33 cellular contexts compared by ENCODE assay signal in genomic region chr2:219607931-219608330, GRCh38. TPM values are rescaled to one million over a fixed set of nuclear protein-coding genes. Genes with fewer than 3 reads are reported as not detected.
"Had no signal": no experiment of that assay in that cellular context is flagged by ENCODE, and none has a peak within 500 bp of the region (broad histone marks: within the 10 kb centered on the region; RNA-seq: fewer than 3 reads in every experiment).

No MANE protein-coding gene starts in this region.

- H3K27me3 Mint-ChIP-seq: activated CD4-positive, alpha-beta memory T cell treated with anti-CD3 and anti-CD28 coated beads for 36 hours; activated CD4-positive, alpha-beta T cell treated with anti-CD3 and anti-CD28 coated beads for 36 hours; activated CD4-positive, alpha-beta T cell treated with anti-CD3 and anti-CD28 coated beads, Interleukin-2, amount 10 ng/mL, durations not matched to agents 24 days and 14 days; activated CD8-positive, alpha-beta memory T cell treated with anti-CD3 and anti-CD28 coated beads, Interleukin-2, amount 10 ng/mL, durations not matched to agents 7 days and 5 days; activated naive CD4-positive, alpha-beta T cell treated with anti-CD3 and anti-CD28 coated beads, Interleukin-2, amount 50 U/mL, for 24 hours; activated naive CD8-positive, alpha-beta T cell treated with anti-CD3 and anti-CD28 coated beads, Interleukin-2, amount 10 ng/mL, durations not matched to agents 7 days and 5 days; effector memory CD8-positive, alpha-beta T cell had no signal

- ATAC-seq: activated CD4-positive, alpha-beta T cell treated with anti-CD3 and anti-CD28 coated beads for 36 hours; activated CD8-positive, alpha-beta memory T cell treated with anti-CD3 and anti-CD28 coated beads, Interleukin-2, amount 10 ng/mL, durations not matched to agents 7 days and 5 days; activated CD8-positive, alpha-beta T cell treated with anti-CD3 and anti-CD28 coated beads, Interleukin-2, amount 10 ng/mL, durations not matched to agents 7 days and 5 days; effector memory CD8-positive, alpha-beta T cell; gastroesophageal sphincter had no signal

- DNase-seq: activated CD4-positive, alpha-beta memory T cell treated with anti-CD3 and anti-CD28 coated beads for 36 hours; activated CD4-positive, alpha-beta T cell treated with anti-CD3 and anti-CD28 coated beads for 36 hours; activated CD4-positive, alpha-beta T cell treated with anti-CD3 and anti-CD28 coated beads, Interleukin-2, amount 10 ng/mL, durations not matched to agents 24 days and 14 days; activated CD4-positive, CD25-positive, alpha-beta regulatory T cell; activated CD4-positive, CD25-positive, alpha-beta regulatory T cell treated with anti-CD3 and anti-CD28 coated beads, Interleukin-2, amount 50 U/mL, for 72 hours; activated CD8-positive, alpha-beta memory T cell treated with anti-CD3 and anti-CD28 coated beads, Interleukin-2, amount 10 ng/mL, durations not matched to agents 7 days and 5 days; activated CD8-positive, alpha-beta memory T cell treated with anti-CD3 and anti-CD28 coated beads, Interleukin-2, amount 50 U/mL, for 4 hours; activated CD8-positive, alpha-beta T cell treated with anti-CD3 and anti-CD28 coated beads, Interleukin-2, amount 10 ng/mL, durations not matched to agents 7 days and 5 days; activated effector memory CD4-positive, alpha-beta T cell treated with anti-CD3 and anti-CD28 coated beads, Interleukin-2, amount 50 U/mL, for 16 hours; activated naive CD4-positive, alpha-beta T cell treated with anti-CD3 and anti-CD28 coated beads for 36 hours; activated naive CD8-positive, alpha-beta T cell treated with anti-CD3 and anti-CD28 coated beads, Interleukin-2, amount 10 ng/mL, durations not matched to agents 7 days and 5 days; activated T-cell treated with anti-CD3 and anti-CD28 coated beads, Interleukin-2, amount 50 U/mL, for 1 hour; activated T-cell treated with anti-CD3 and anti-CD28 coated beads, Interleukin-2, amount 50 U/mL, for 48 hours; central memory CD4-positive, alpha-beta T cell; dermis blood vessel endothelial cell; effector CD4-positive, alpha-beta T cell; effector memory CD8-positive, alpha-beta T cell; erythroblast; esophagus squamous epithelium; foreskin melanocyte; T-helper 2 cell had no signal

- H3K36me3 ChIP-seq: breast epithelium, cardiac muscle cell had no signal

- H3K27me3 ChIP-seq: ascending aorta, breast epithelium, cardiac muscle cell, esophagus squamous epithelium, gastroesophageal sphincter had no signal

- H3K4me3 ChIP-seq: ascending aorta, breast epithelium, cardiac muscle cell, coronary artery, esophagus squamous epithelium, gastroesophageal sphincter had no signal

- H3K4me3 Mint-ChIP-seq: activated CD4-positive, alpha-beta memory T cell treated with anti-CD3 and anti-CD28 coated beads for 36 hours; activated CD4-positive, alpha-beta T cell treated with anti-CD3 and anti-CD28 coated beads for 36 hours; activated CD4-positive, alpha-beta T cell treated with anti-CD3 and anti-CD28 coated beads, Interleukin-2, amount 10 ng/mL, durations not matched to agents 24 days and 14 days; activated CD8-positive, alpha-beta memory T cell treated with anti-CD3 and anti-CD28 coated beads, Interleukin-2, amount 10 ng/mL, durations not matched to agents 7 days and 5 days; activated CD8-positive, alpha-beta T cell treated with anti-CD3 and anti-CD28 coated beads, Interleukin-2, amount 10 ng/mL, durations not matched to agents 7 days and 5 days; activated naive CD4-positive, alpha-beta T cell treated with anti-CD3 and anti-CD28 coated beads for 36 hours; activated naive CD4-positive, alpha-beta T cell treated with anti-CD3 and anti-CD28 coated beads, Interleukin-2, amount 50 U/mL, for 24 hours; activated naive CD8-positive, alpha-beta T cell treated with anti-CD3 and anti-CD28 coated beads, Interleukin-2, amount 10 ng/mL, durations not matched to agents 7 days and 5 days; activated T-helper 1 cell treated with anti-CD3 and anti-CD28 coated beads, Interleukin-12 subunit alpha, Interleukin-12 subunit beta, Interleukin-2, Interleukin-4 antibody, amounts not matched to agents 30 ng/mL and 10 ng/mL and 1 ng/mL, durations not matched to agents 14 hours and 24 hours and 36 hours; brain; effector memory CD8-positive, alpha-beta T cell had no signal

- H3K27ac Mint-ChIP-seq: activated CD4-positive, alpha-beta memory T cell treated with anti-CD3 and anti-CD28 coated beads for 36 hours; activated CD4-positive, alpha-beta T cell treated with anti-CD3 and anti-CD28 coated beads for 36 hours; activated CD4-positive, alpha-beta T cell treated with anti-CD3 and anti-CD28 coated beads, Interleukin-2, amount 10 ng/mL, durations not matched to agents 24 days and 14 days; activated CD8-positive, alpha-beta memory T cell treated with anti-CD3 and anti-CD28 coated beads, Interleukin-2, amount 10 ng/mL, durations not matched to agents 7 days and 5 days; activated CD8-positive, alpha-beta T cell treated with anti-CD3 and anti-CD28 coated beads, Interleukin-2, amount 10 ng/mL, durations not matched to agents 7 days and 5 days; activated naive CD4-positive, alpha-beta T cell treated with anti-CD3 and anti-CD28 coated beads for 36 hours; activated naive CD4-positive, alpha-beta T cell treated with anti-CD3 and anti-CD28 coated beads, Interleukin-2, amount 50 U/mL, for 24 hours; activated naive CD8-positive, alpha-beta T cell treated with anti-CD3 and anti-CD28 coated beads, Interleukin-2, amount 10 ng/mL, durations not matched to agents 7 days and 5 days; activated T-helper 1 cell treated with anti-CD3 and anti-CD28 coated beads, Interleukin-12 subunit alpha, Interleukin-12 subunit beta, Interleukin-2, Interleukin-4 antibody, amounts not matched to agents 30 ng/mL and 10 ng/mL and 1 ng/mL, durations not matched to agents 14 hours and 24 hours and 36 hours; activated T-helper 2 cell treated with anti-CD3 and anti-CD28 coated beads, Interferon-gamma antibody, Interleukin-2, Interleukin-4, amounts not matched to agents 10 μg/mL and 5 μg/mL and 100 μg/mL, durations not matched to agents 14 hours and 24 hours and 36 hours; effector memory CD8-positive, alpha-beta T cell had no signal

- H3K9me3 Mint-ChIP-seq: activated CD4-positive, alpha-beta memory T cell treated with anti-CD3 and anti-CD28 coated beads for 36 hours; activated CD4-positive, alpha-beta T cell treated with anti-CD3 and anti-CD28 coated beads, Interleukin-2, amount 10 ng/mL, durations not matched to agents 24 days and 14 days; activated naive CD4-positive, alpha-beta T cell treated with anti-CD3 and anti-CD28 coated beads for 36 hours; activated naive CD4-positive, alpha-beta T cell treated with anti-CD3 and anti-CD28 coated beads, Interleukin-2, amount 50 U/mL, for 24 hours; activated naive CD8-positive, alpha-beta T cell treated with anti-CD3 and anti-CD28 coated beads, Interleukin-2, amount 10 ng/mL, durations not matched to agents 7 days and 5 days; activated T-helper 1 cell treated with anti-CD3 and anti-CD28 coated beads, Interleukin-12 subunit alpha, Interleukin-12 subunit beta, Interleukin-2, Interleukin-4 antibody, amounts not matched to agents 30 ng/mL and 10 ng/mL and 1 ng/mL, durations not matched to agents 14 hours and 24 hours and 36 hours; activated T-helper 2 cell treated with anti-CD3 and anti-CD28 coated beads, Interferon-gamma antibody, Interleukin-2, Interleukin-4, amounts not matched to agents 10 μg/mL and 5 μg/mL and 100 μg/mL, durations not matched to agents 14 hours and 24 hours and 36 hours; brain; effector memory CD8-positive, alpha-beta T cell had no signal

- H3K27ac ChIP-seq: ascending aorta, breast epithelium, cardiac muscle cell had no signal

- H3K9me3 ChIP-seq: ascending aorta, breast epithelium, esophagus squamous epithelium, gastroesophageal sphincter had no signal

- H3K4me1 ChIP-seq: ascending aorta, breast epithelium, esophagus squamous epithelium had no signal

RNA-seq across cellular contexts. Expression of gene SLC4A3, which starts 19.5 kb away (rescaled TPM):
- total RNA-seq: activated CD4-positive, alpha-beta memory T cell treated with anti-CD3 and anti-CD28 coated beads for 36 hours; activated CD8-positive, alpha-beta memory T cell treated with anti-CD3 and anti-CD28 coated beads, Interleukin-2, amount 10 ng/mL, durations not matched to agents 7 days and 5 days; activated CD8-positive, alpha-beta T cell treated with anti-CD3 and anti-CD28 coated beads, Interleukin-2, amount 10 ng/mL, durations not matched to agents 7 days and 5 days; activated naive CD4-positive, alpha-beta T cell treated with anti-CD3 and anti-CD28 coated beads for 36 hours; activated naive CD8-positive, alpha-beta T cell treated with anti-CD3 and anti-CD28 coated beads, Interleukin-2, amount 10 ng/mL, durations not matched to agents 7 days and 5 days; activated T-helper 1 cell treated with anti-CD3 and anti-CD28 coated beads, Interleukin-12 subunit alpha, Interleukin-12 subunit beta, Interleukin-2, Interleukin-4 antibody, amounts not matched to agents 30 ng/mL and 10 ng/mL and 1 ng/mL, durations not matched to agents 14 hours and 24 hours and 36 hours; T-helper 1 cell treated with Interleukin-12 subunit alpha and Interleukin-12 subunit beta and Interleukin-4 antibody, amounts not matched to agents 30 ng/mL and 1 ng/mL, for 36 hours had no signal

RNA-seq across cellular contexts. Expression of gene INHA, which starts 35.8 kb away (rescaled TPM):
- total RNA-seq: activated CD4-positive, alpha-beta memory T cell treated with anti-CD3 and anti-CD28 coated beads for 36 hours; activated CD4-positive, alpha-beta T cell treated with anti-CD3 and anti-CD28 coated beads for 36 hours; activated CD4-positive, alpha-beta T cell treated with anti-CD3 and anti-CD28 coated beads, Interleukin-2, amount 10 ng/mL, durations not matched to agents 24 days and 14 days; activated CD8-positive, alpha-beta memory T cell treated with anti-CD3 and anti-CD28 coated beads for 36 hours; activated CD8-positive, alpha-beta memory T cell treated with anti-CD3 and anti-CD28 coated beads, Interleukin-2, amount 10 ng/mL, durations not matched to agents 7 days and 5 days; activated CD8-positive, alpha-beta T cell treated with anti-CD3 and anti-CD28 coated beads, Interleukin-2, amount 10 ng/mL, durations not matched to agents 7 days and 5 days; activated naive CD4-positive, alpha-beta T cell treated with anti-CD3 and anti-CD28 coated beads for 36 hours; activated naive CD8-positive, alpha-beta T cell treated with anti-CD3 and anti-CD28 coated beads, Interleukin-2, amount 10 ng/mL, durations not matched to agents 7 days and 5 days; activated T-helper 1 cell treated with anti-CD3 and anti-CD28 coated beads, Interleukin-12 subunit alpha, Interleukin-12 subunit beta, Interleukin-2, Interleukin-4 antibody, amounts not matched to agents 30 ng/mL and 10 ng/mL and 1 ng/mL, durations not matched to agents 14 hours and 24 hours and 36 hours; activated T-helper 2 cell treated with anti-CD3 and anti-CD28 coated beads, Interferon-gamma antibody, Interleukin-2, Interleukin-4, amounts not matched to agents 10 μg/mL and 5 μg/mL and 100 μg/mL, durations not matched to agents 14 hours and 24 hours and 36 hours; ascending aorta; dermis blood vessel endothelial cell; esophagus squamous epithelium; glomerular endothelial cell; T-helper 1 cell treated with Interleukin-12 subunit alpha and Interleukin-12 subunit beta and Interleukin-4 antibody, amounts not matched to agents 30 ng/mL and 1 ng/mL, for 36 hours had no signal

RNA-seq across cellular contexts. Expression of gene OBSL1, which starts 36.6 kb away (rescaled TPM):
- total RNA-seq: activated naive CD8-positive, alpha-beta T cell treated with anti-CD3 and anti-CD28 coated beads, Interleukin-2, amount 10 ng/mL, durations not matched to agents 7 days and 5 days had no signal
